Comparison of ENCODE assay signal across 8 cellular contexts in genomic region chr12:109020750-109021380, GRCh38. TPM values are rescaled to one million over a fixed set of nuclear protein-coding genes. Genes with fewer than 3 reads are reported as not detected.
DNase-seq lines count a peak whose midpoint lies in the region; ATAC-seq and TF ChIP-seq lines count a peak whose summit lies in the region.

A gene with protein sequence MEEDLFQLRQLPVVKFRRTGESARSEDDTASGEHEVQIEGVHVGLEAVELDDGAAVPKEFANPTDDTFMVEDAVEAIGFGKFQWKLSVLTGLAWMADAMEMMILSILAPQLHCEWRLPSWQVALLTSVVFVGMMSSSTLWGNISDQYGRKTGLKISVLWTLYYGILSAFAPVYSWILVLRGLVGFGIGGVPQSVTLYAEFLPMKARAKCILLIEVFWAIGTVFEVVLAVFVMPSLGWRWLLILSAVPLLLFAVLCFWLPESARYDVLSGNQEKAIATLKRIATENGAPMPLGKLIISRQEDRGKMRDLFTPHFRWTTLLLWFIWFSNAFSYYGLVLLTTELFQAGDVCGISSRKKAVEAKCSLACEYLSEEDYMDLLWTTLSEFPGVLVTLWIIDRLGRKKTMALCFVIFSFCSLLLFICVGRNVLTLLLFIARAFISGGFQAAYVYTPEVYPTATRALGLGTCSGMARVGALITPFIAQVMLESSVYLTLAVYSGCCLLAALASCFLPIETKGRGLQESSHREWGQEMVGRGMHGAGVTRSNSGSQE (minus strand): TSS chr12:109021068. CDS start chr12:109020868, 200 bp downstream.

- H3K14ac ChIP-seq in trophoblast cell (ENCODE audit: low read length), result no peak within 1 kb of the TSS

- H3K4me3 ChIP-seq in adrenal gland (no peak within 1 kb of the TSS), heart right ventricle (peak within 1 kb of the TSS in 4 of 10 donors; percentile 11 to 21 (median 13)), trophoblast cell (ENCODE audit: low read depth, low read length) (no peak within 1 kb of the TSS)

- no peaks in the 10 kb centered on the region for H3K79me1 ChIP-seq in trophoblast cell (ENCODE audit: low read length)

- ATAC-seq in heart right ventricle (peak; percentile 88 to 99 (median 97)), GM21786 (IDR thresholded peaks at IDR 0.05; ENCODE audit: unreplicated experiment) (no peak), GM18909 (IDR thresholded peaks at IDR 0.05; ENCODE audit: poor library complexity, unreplicated experiment) (no peak)

- H3K4me1 ChIP-seq in adrenal gland (replicated peaks in 1 of 2) (no peaks in the 10 kb centered on the region), heart right ventricle (peaks cover 0 to 11% (median 0%) of the 10 kb centered on the region in 9 donors), trophoblast cell (ENCODE audit: control insufficient read depth in 1 of 2, insufficient read depth in 2 of 2, low read length in 2 of 2) (no peaks in the 10 kb centered on the region)

- no peaks in the 10 kb centered on the region for H3K9me3 ChIP-seq in adrenal gland (replicated peaks in 1 of 3)
- no peaks in the 10 kb centered on the region for H3K9me3 ChIP-seq in heart right ventricle
- H3K9me3 ChIP-seq in trophoblast cell (ENCODE audit: insufficient read depth, low read depth, low read length), result peaks cover under 1% of the 10 kb centered on the region

- no peak for TF ChIP-seq POLR2A in adrenal gland (IDR thresholded peaks at IDR 0.05)

- no peak within 1 kb of the TSS for H4K8ac ChIP-seq in trophoblast cell (ENCODE audit: low read depth, low read length)

- intact Hi-C loops in adrenal gland (cut with DNase I), result no loop called here
- intact Hi-C loops in heart right ventricle (cut with DNase I), result no loop called here

- TF ChIP-seq CTCF in adrenal gland (IDR thresholded peaks at IDR 0.05), result no peak
- TF ChIP-seq CTCF in heart right ventricle (IDR thresholded peaks at IDR 0.05), result no peak

- no peak within 1 kb of the TSS for H2BK5ac ChIP-seq in trophoblast cell (ENCODE audit: low read depth, low read length, poor library complexity)

- H3K18ac ChIP-seq in trophoblast cell (ENCODE audit: low read length), result no peak within 1 kb of the TSS

- H3K27ac ChIP-seq in adrenal gland, result peak within 1 kb of the TSS in 1 of 5 donors; percentile 14
- H3K27ac ChIP-seq in heart right ventricle, result no peak within 1 kb of the TSS
- H3K27ac ChIP-seq in trophoblast cell (ENCODE audit: low read depth, low read length), result no peak within 1 kb of the TSS

- H4K91ac ChIP-seq in trophoblast cell (ENCODE audit: low read depth, low read length), result no peak within 1 kb of the TSS

- 5 to 12% (median 5%) methylated on average over 10 to 31 of the region's 31 CpGs for WGBS in adrenal gland, 4 donors
- 5 to 6% methylated on average over 26 to 31 of the region's 31 CpGs for WGBS in heart right ventricle, 2 donors
- no CpG with 5 or more reads among the region's 31 CpGs for WGBS in trophoblast cell (ENCODE audit: extremely low coverage, insufficient coverage, insufficient read length)

- no peak within 1 kb of the TSS for H4K12ac ChIP-seq in trophoblast cell (ENCODE audit: low read depth, low read length)

- peak within 1 kb of the TSS; percentile 60 for H3K4me2 ChIP-seq in trophoblast cell (ENCODE audit: low read length)

- no peak within 1 kb of the TSS for H3K4ac ChIP-seq in trophoblast cell (ENCODE audit: low read depth, low read length)

- no peak within 1 kb of the TSS for H2BK120ac ChIP-seq in trophoblast cell (ENCODE audit: insufficient read depth, low read length, poor library complexity)

- H2BK12ac ChIP-seq in trophoblast cell (ENCODE audit: low read length), result no peak within 1 kb of the TSS

- H2AFZ ChIP-seq in trophoblast cell (ENCODE audit: insufficient read depth, low read length, poor library complexity), result no peak within 1 kb of the TSS

- H3K36me3 ChIP-seq in adrenal gland (replicated peaks in 1 of 2) (no peaks in the 10 kb centered on the region), heart right ventricle (no peaks in the 10 kb centered on the region), trophoblast cell (ENCODE audit: control insufficient read depth in 1 of 2, insufficient read depth in 2 of 2, low read length in 2 of 2) (no peaks in the 10 kb centered on the region)

- DNase-seq in DMS 273 treated with DMSO at 0.1 percent for 48 hours (lab: John Stamatoyannopoulos, UW), result peak; percentile 61
- peak; percentile 85 for DNase-seq in LoVo (ENCODE audit: low spot score)
- peak; percentile 80 for DNase-seq in RPMI7951 (ENCODE audit: low read depth)
- DNase-seq in adrenal gland, result peak; percentile 77 to 91 (median 85)
- peak; percentile 83 for DNase-seq in heart right ventricle
- peak; percentile 71 to 80 for DNase-seq in trophoblast cell

- no peaks in the 10 kb centered on the region for H3K79me2 ChIP-seq in trophoblast cell (ENCODE audit: control insufficient read depth, insufficient read depth, low read length, poor library complexity)

- no peak within 1 kb of the TSS for H2AK5ac ChIP-seq in trophoblast cell (ENCODE audit: low read length)

- no peak within 1 kb of the TSS for H3K9ac ChIP-seq in trophoblast cell (ENCODE audit: low read length)

- H3K27me3 ChIP-seq in adrenal gland (no peaks in the 10 kb centered on the region), heart right ventricle (peaks cover 0 to 20% (median 0%) of the 10 kb centered on the region in 7 donors), trophoblast cell (ENCODE audit: insufficient read depth, low read length) (no peaks in the 10 kb centered on the region)

- no peak within 1 kb of the TSS for H3K23ac ChIP-seq in trophoblast cell (ENCODE audit: low read length)

RNA-seq across cellular contexts. Expression of the gene that starts here (rescaled TPM):
- under 0.01 TPM in 1 of 2 replicates, not detected in the other for total RNA-seq in RPMI7951 (2014; rRNA removed; shearing (Covaris generic))
- 1 to 10 TPM in 2 of 8 donors, under 1 TPM in 2, not detected in 4; 0.08 to 2.6 (median 0.70) TPM for total RNA-seq in adrenal gland
- 1 to 10 TPM in 1 of 3 donors, under 1 TPM in 2; 0.20 to 1.5 (median 0.97) TPM for polyA plus RNA-seq in adrenal gland
- 1 to 10 TPM in 9 of 10 donors, under 1 TPM in 1; 0.17 to 2.8 (median 2.2) TPM for total RNA-seq in heart right ventricle
- 1 to 10 TPM in 1 of 2 donors, under 1 TPM in 1; 0.28 to 1.6 TPM for polyA plus RNA-seq in heart right ventricle
- 0.04 TPM in 2 replicates for polyA plus RNA-seq in trophoblast cell (2013)

Comparison
In these comparisons a context has a peak if more than half of its experiments do, and no peak if none do; other contexts are left out.
1. Peak in DNase-seq in RPMI7951; RNA of the gene not detected or under 1 TPM.
2. ATAC-seq: peak in heart right ventricle (8 of 8); none in GM21786 (single experiment) and GM18909 (single experiment).
3. Peak in every context shown above with its lines, with median percentiles within 50 percentile points of each other: DNase-seq.